9 cellular contexts compared by ENCODE assay signal in genomic region chrX:40097101-40097491, GRCh38. TPM values are rescaled to one million over a fixed set of nuclear protein-coding genes. Genes with fewer than 3 reads are reported as not detected.
DNase-seq lines count a peak whose midpoint lies in the region; ATAC-seq, FAIRE-seq and TF ChIP-seq lines count a peak whose summit lies in the region.
"Had no signal": no experiment of that assay in that cellular context is flagged by ENCODE, and none has a peak within 500 bp of the region (broad histone marks: within the 10 kb centered on the region; RNA-seq: fewer than 3 reads in every experiment).

No MANE protein-coding gene starts in this region.

- H3K9me3 ChIP-seq in iPS DF 6.9 (ENCODE audit: control insufficient read depth, insufficient read depth, low read length) = no peaks in the 10 kb centered on the region

- peak overlapping the region; percentile 65; the same call in 1 of the 2 replicates for H3K4me3 ChIP-seq in iPS DF 6.9 (ENCODE audit: low read length)

- no peaks in the 10 kb centered on the region; the same call in 1 of the 2 replicates for H3K27me3 ChIP-seq in iPS DF 6.9 (ENCODE audit: control insufficient read depth, insufficient read depth, low read length)

- no peak for FAIRE-seq in frontal cortex (lab: Jason Lieb, UNC)
- FAIRE-seq: G401.6 had no signal

- no peak for TF ChIP-seq CTCF in glutamatergic neuron (IDR thresholded peaks at IDR 0.05; ENCODE audit: partially characterized antibody, unreplicated experiment)

- H3K27ac Mint-ChIP-seq in activated CD4-positive, alpha-beta T cell treated with anti-CD3 and anti-CD28 coated beads for 36 hours = peak overlapping the region; percentile 51
- peak overlapping the region; percentile 63 for H3K27ac Mint-ChIP-seq in activated CD4-positive, alpha-beta memory T cell treated with anti-CD3 and anti-CD28 coated beads, Interleukin-2, amount 10 ng/mL, durations not matched to agents 7 days and 5 days
- peak overlapping the region; percentile 87 for H3K27ac Mint-ChIP-seq in stimulated activated naive B cell treated with anti-CD40 and anti-IgM and Interleukin-4, amounts not matched to agents 10 μg/mL and 1 μg/mL and 100 μg/mL, for 72 hours
- H3K27ac Mint-ChIP-seq in glutamatergic neuron (ENCODE audit: unreplicated experiment) = no peak overlapping the region

- H3K27me3 Mint-ChIP-seq in activated CD4-positive, alpha-beta T cell treated with anti-CD3 and anti-CD28 coated beads for 36 hours = no peaks in the 10 kb centered on the region
- no peaks in the 10 kb centered on the region for H3K27me3 Mint-ChIP-seq in activated CD4-positive, alpha-beta memory T cell treated with anti-CD3 and anti-CD28 coated beads, Interleukin-2, amount 10 ng/mL, durations not matched to agents 7 days and 5 days
- H3K27me3 Mint-ChIP-seq in stimulated activated naive B cell treated with anti-CD40 and anti-IgM and Interleukin-4, amounts not matched to agents 10 μg/mL and 1 μg/mL and 100 μg/mL, for 72 hours = peaks cover 0 to 16% of the 10 kb centered on the region in 2 donors
- peaks cover 14% of the 10 kb centered on the region for H3K27me3 Mint-ChIP-seq in glutamatergic neuron (ENCODE audit: unreplicated experiment)

- H3K4me1 Mint-ChIP-seq in activated CD4-positive, alpha-beta T cell treated with anti-CD3 and anti-CD28 coated beads for 36 hours = peaks cover 25% of the 10 kb centered on the region
- peaks cover 26% of the 10 kb centered on the region for H3K4me1 Mint-ChIP-seq in activated CD4-positive, alpha-beta memory T cell treated with anti-CD3 and anti-CD28 coated beads, Interleukin-2, amount 10 ng/mL, durations not matched to agents 7 days and 5 days
- H3K4me1 Mint-ChIP-seq in stimulated activated naive B cell treated with anti-CD40 and anti-IgM and Interleukin-4, amounts not matched to agents 10 μg/mL and 1 μg/mL and 100 μg/mL, for 72 hours = peaks cover 26 to 55% of the 10 kb centered on the region in 2 donors
- peaks cover 16% of the 10 kb centered on the region for H3K4me1 Mint-ChIP-seq in glutamatergic neuron (ENCODE audit: low read depth, unreplicated experiment)

- H3K4me1 ChIP-seq in iPS DF 6.9 (ENCODE audit: control insufficient read depth, insufficient read depth, low read length) = peaks cover 4% of the 10 kb centered on the region

- peak; percentile 52 for DNase-seq in activated CD4-positive, alpha-beta T cell treated with anti-CD3 and anti-CD28 coated beads for 36 hours
- no peak for DNase-seq in activated CD4-positive, alpha-beta T cell treated with anti-CD3 and anti-CD28 coated beads for 48 hours
- no peak for DNase-seq in activated CD4-positive, alpha-beta memory T cell treated with anti-CD3 and anti-CD28 coated beads, Interleukin-2, amount 10 ng/mL, durations not matched to agents 7 days and 5 days
- DNase-seq in iPS DF 6.9 (ENCODE audit: low read depth, low spot score) = no peak
- DNase-seq in stimulated activated naive B cell treated with anti-CD40 and anti-IgM and Interleukin-4, amounts not matched to agents 10 μg/mL and 1 μg/mL and 100 μg/mL, for 72 hours = peak; percentile 10
- no peak for DNase-seq in frontal cortex (ENCODE audit: low spot score in 2 of 2)
- DNase-seq in kidney glomerular epithelial cell (lab: John Stamatoyannopoulos, UW) = no peak
- no peak for DNase-seq in glutamatergic neuron

- H3K27ac ChIP-seq in iPS DF 6.9 (ENCODE audit: low read length) = no peak overlapping the region

- intact Hi-C loops in activated CD4-positive, alpha-beta T cell treated with anti-CD3 and anti-CD28 coated beads for 36 hours (cut with DNase I, micrococcal nuclease) = loop anchor here (2.0 to 10.0 kb wide), 8 partner anchors 85 to 1295 kb away; partner anchors contain the start of gene MID1IP1 (in 1 of the 2)

- peaks cover 3% of the 10 kb centered on the region for H3K36me3 Mint-ChIP-seq in activated CD4-positive, alpha-beta T cell treated with anti-CD3 and anti-CD28 coated beads for 36 hours (ENCODE audit: low read depth)
- H3K36me3 Mint-ChIP-seq in activated CD4-positive, alpha-beta memory T cell treated with anti-CD3 and anti-CD28 coated beads, Interleukin-2, amount 10 ng/mL, durations not matched to agents 7 days and 5 days (ENCODE audit: low read depth) = peaks cover 10% of the 10 kb centered on the region
- H3K36me3 Mint-ChIP-seq in stimulated activated naive B cell treated with anti-CD40 and anti-IgM and Interleukin-4, amounts not matched to agents 10 μg/mL and 1 μg/mL and 100 μg/mL, for 72 hours = peaks cover 4 to 25% of the 10 kb centered on the region in 2 donors
- H3K36me3 Mint-ChIP-seq in glutamatergic neuron (ENCODE audit: unreplicated experiment) = no peaks in the 10 kb centered on the region

- H3K36me3 ChIP-seq in iPS DF 6.9 (ENCODE audit: control insufficient read depth, insufficient read depth, low read length) = no peaks in the 10 kb centered on the region

- no peaks in the 10 kb centered on the region for H3K9me3 Mint-ChIP-seq in activated CD4-positive, alpha-beta T cell treated with anti-CD3 and anti-CD28 coated beads for 36 hours (ENCODE audit: low read depth)
- H3K9me3 Mint-ChIP-seq in activated CD4-positive, alpha-beta memory T cell treated with anti-CD3 and anti-CD28 coated beads, Interleukin-2, amount 10 ng/mL, durations not matched to agents 7 days and 5 days = no peaks in the 10 kb centered on the region
- no peaks in the 10 kb centered on the region for H3K9me3 Mint-ChIP-seq in stimulated activated naive B cell treated with anti-CD40 and anti-IgM and Interleukin-4, amounts not matched to agents 10 μg/mL and 1 μg/mL and 100 μg/mL, for 72 hours
- H3K9me3 Mint-ChIP-seq in glutamatergic neuron (ENCODE audit: unreplicated experiment) = peaks cover 18% of the 10 kb centered on the region

- peak overlapping the region; percentile 86 for H3K4me3 Mint-ChIP-seq in activated CD4-positive, alpha-beta T cell treated with anti-CD3 and anti-CD28 coated beads for 36 hours
- peak overlapping the region; percentile 92 for H3K4me3 Mint-ChIP-seq in activated CD4-positive, alpha-beta memory T cell treated with anti-CD3 and anti-CD28 coated beads, Interleukin-2, amount 10 ng/mL, durations not matched to agents 7 days and 5 days
- H3K4me3 Mint-ChIP-seq in stimulated activated naive B cell treated with anti-CD40 and anti-IgM and Interleukin-4, amounts not matched to agents 10 μg/mL and 1 μg/mL and 100 μg/mL, for 72 hours = peak overlapping the region; percentile 86 to 89
- H3K4me3 Mint-ChIP-seq in glutamatergic neuron (ENCODE audit: unreplicated experiment) = no peak overlapping the region

- POLR2A ChIA-PET in activated CD4-positive, alpha-beta T cell treated with anti-CD3 and anti-CD28 coated beads for 36 hours (lab: Charles Lee) = interaction anchor here (0.6 to 2.7 kb wide), 3 partner anchors 75 to 89 kb away, joined by 4 to 8 read pairs (median 4); no protein-coding TSS in a partner anchor
- POLR2A ChIA-PET in activated CD4-positive, alpha-beta memory T cell treated with anti-CD3 and anti-CD28 coated beads, Interleukin-2, amount 10 ng/mL, durations not matched to agents 7 days and 5 days (lab: Charles Lee) = interaction anchor here (0.7 to 18.0 kb wide), 24 partner anchors 8 to 1293 kb away, joined by 3 to 387 read pairs (median 6); no protein-coding TSS in a partner anchor

- CTCF ChIA-PET in activated CD4-positive, alpha-beta T cell treated with anti-CD3 and anti-CD28 coated beads for 36 hours (lab: Charles Lee) = interaction anchor here (0.6 to 1.2 kb wide), 4 partner anchors 12 to 75 kb away, joined by 3 to 5 read pairs (median 3); no protein-coding TSS in a partner anchor
- CTCF ChIA-PET in activated CD4-positive, alpha-beta memory T cell treated with anti-CD3 and anti-CD28 coated beads, Interleukin-2, amount 10 ng/mL, durations not matched to agents 7 days and 5 days (lab: Charles Lee) = interaction anchor here (1.5 to 4.2 kb wide), 3 partner anchors 57 to 73 kb away, joined by 4 to 19 read pairs (median 5); no protein-coding TSS in a partner anchor

- no CpG with 5 or more reads among the region's 45 CpGs for WGBS in iPS DF 6.9 (ENCODE audit: insufficient coverage, insufficient read length)

- ATAC-seq in activated CD4-positive, alpha-beta T cell treated with anti-CD3 and anti-CD28 coated beads for 36 hours = no peak
- no peak for ATAC-seq in stimulated activated naive B cell treated with anti-CD40 and anti-IgM and Interleukin-4, amounts not matched to agents 10 μg/mL and 1 μg/mL and 100 μg/mL, for 72 hours (replicated peaks)

RNA-seq across cellular contexts. Expression of gene BCOR, which starts 0.7 kb away (rescaled TPM):
- total RNA-seq in activated CD4-positive, alpha-beta T cell treated with anti-CD3 and anti-CD28 coated beads for 36 hours = 10 to 100 TPM; 34.7 to 51.1 TPM
- 10 to 100 TPM; 46.6 to 46.8 TPM for total RNA-seq in activated CD4-positive, alpha-beta memory T cell treated with anti-CD3 and anti-CD28 coated beads, Interleukin-2, amount 10 ng/mL, durations not matched to agents 7 days and 5 days
- total RNA-seq in frontal cortex (26.5 TPM), glutamatergic neuron (ENCODE audit: unreplicated experiment) (59.0 TPM)

Comparison
In these comparisons a context has a peak if more than half of its experiments do, and no peak if none do; other contexts are left out.
1. DNase-seq: peak in activated CD4-positive, alpha-beta T cell treated with anti-CD3 and anti-CD28 coated beads for 36 hours (single experiment) and stimulated activated naive B cell treated with anti-CD40 and anti-IgM and Interleukin-4, amounts not matched to agents 10 μg/mL and 1 μg/mL and 100 μg/mL, for 72 hours (single experiment); none in activated CD4-positive, alpha-beta T cell treated with anti-CD3 and anti-CD28 coated beads for 48 hours (single experiment), activated CD4-positive, alpha-beta memory T cell treated with anti-CD3 and anti-CD28 coated beads, Interleukin-2, amount 10 ng/mL, durations not matched to agents 7 days and 5 days (single experiment), iPS DF 6.9 (single experiment), frontal cortex (0 of 2), kidney glomerular epithelial cell (single experiment) and glutamatergic neuron (single experiment).